Comparison of ENCODE assay signal across 1 cellular context in the genomic region with DNA sequence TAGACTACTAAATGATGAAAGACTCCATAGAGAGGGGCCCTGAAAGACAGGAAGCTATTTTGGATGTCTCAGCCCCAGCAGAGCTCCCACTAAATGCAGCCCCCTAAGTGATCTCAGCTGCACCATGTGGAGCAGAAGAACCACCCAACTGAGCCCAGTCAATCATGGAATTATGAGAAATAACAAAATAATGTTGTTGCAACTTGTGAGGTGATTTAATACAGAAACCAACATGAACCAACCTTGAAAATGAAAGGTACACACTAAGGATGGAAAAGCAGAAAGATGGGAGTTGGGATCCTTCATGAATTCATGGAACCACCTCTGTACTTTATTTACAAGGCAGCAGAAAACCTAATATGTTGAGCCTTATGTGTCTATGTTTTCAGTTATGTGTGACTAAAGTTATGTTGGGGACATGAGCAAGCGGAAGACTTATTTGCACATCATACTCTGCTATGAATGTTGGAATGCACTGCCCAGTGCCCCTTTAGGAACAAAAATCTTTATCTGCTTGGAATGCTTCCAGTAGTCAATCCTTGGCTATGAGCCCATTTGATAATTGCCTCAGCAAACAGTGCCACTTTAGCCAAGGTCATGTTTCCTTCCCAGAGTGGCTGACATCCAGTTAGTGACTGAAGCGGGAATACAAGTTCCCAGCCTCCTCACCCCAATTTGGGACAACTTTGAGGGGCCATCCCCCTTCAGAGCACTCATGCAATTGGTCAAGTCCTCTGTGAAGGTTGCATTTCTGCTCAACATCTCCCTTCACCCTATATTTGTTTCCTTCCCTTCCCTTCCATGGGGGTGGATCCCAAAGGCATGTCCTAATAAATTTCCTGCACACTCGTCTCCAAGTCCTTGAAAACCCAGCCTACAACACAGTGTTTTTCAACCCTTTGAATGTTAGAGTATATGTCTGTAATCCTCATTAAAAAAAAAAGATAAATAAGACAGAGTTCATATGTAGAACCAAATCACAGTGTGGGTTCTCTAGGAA.
A peak's percentile ranks its signal among the peaks of the same experiment; 100 is the strongest.
TF ChIP-seq lines count a peak whose summit lies in the region.

No MANE protein-coding gene starts in this region.

TF ChIP-seq in HepG2, 621 proteins besides CTCF, POLR2A, EP300 and RAD21 (continued from another document and continues in another):
- TF ChIP-seq, protein P1, sequence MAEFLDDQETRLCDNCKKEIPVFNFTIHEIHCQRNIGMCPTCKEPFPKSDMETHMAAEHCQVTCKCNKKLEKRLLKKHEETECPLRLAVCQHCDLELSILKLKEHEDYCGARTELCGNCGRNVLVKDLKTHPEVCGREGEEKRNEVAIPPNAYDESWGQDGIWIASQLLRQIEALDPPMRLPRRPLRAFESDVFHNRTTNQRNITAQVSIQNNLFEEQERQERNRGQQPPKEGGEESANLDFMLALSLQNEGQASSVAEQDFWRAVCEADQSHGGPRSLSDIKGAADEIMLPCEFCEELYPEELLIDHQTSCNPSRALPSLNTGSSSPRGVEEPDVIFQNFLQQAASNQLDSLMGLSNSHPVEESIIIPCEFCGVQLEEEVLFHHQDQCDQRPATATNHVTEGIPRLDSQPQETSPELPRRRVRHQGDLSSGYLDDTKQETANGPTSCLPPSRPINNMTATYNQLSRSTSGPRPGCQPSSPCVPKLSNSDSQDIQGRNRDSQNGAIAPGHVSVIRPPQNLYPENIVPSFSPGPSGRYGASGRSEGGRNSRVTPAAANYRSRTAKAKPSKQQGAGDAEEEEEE (CRISPR knock-in tag; IDR thresholded peaks at IDR 0.05; ENCODE audit: borderline replicate concordance), result no peak
- TF ChIP-seq ZFP36L1 (CRISPR knock-in tag; IDR thresholded peaks at IDR 0.05) (no peak; the same call in 1 of the 2 replicates), HOMEZ (CRISPR knock-in tag; IDR thresholded peaks at IDR 0.05; ENCODE audit: low read depth) (peak; percentile 71; the same call in 1 of the 2 replicates), KLF15 (CRISPR knock-in tag; IDR thresholded peaks at IDR 0.05; ENCODE audit: borderline replicate concordance) (no peak; the same call in 1 of the 2 replicates), SRSF9 (IDR thresholded peaks at IDR 0.05; ENCODE audit: borderline replicate concordance, insufficient read depth, low read depth, low read length, poor library complexity, severe bottlenecking) (no peak), THRA (CRISPR knock-in tag; IDR thresholded peaks at IDR 0.05; ENCODE audit: borderline replicate concordance) (peak; percentile 96; the same call in 1 of the 2 replicates), SP2 (CRISPR knock-in tag; IDR thresholded peaks at IDR 0.05) (no peak), KDM4B (CRISPR knock-in tag; IDR thresholded peaks at IDR 0.05) (peak; percentile 90), HINFP (CRISPR knock-in tag; IDR thresholded peaks at IDR 0.05; ENCODE audit: low read depth) (no peak; the same call in 1 of the 2 replicates), ZSCAN29 (CRISPR knock-in tag; conservative IDR thresholded peaks at IDR 0.05) (peak; percentile 57; the same call in 1 of the 2 replicates), CREM (IDR thresholded peaks at IDR 0.05) (peak; percentile 89), CREM (CRISPR knock-in tag; IDR thresholded peaks at IDR 0.05) (no peak), PBX2 (CRISPR knock-in tag; IDR thresholded peaks at IDR 0.05) (no peak), ZNF879 (CRISPR knock-in tag; IDR thresholded peaks at IDR 0.05) (no peak), ZNF629 (CRISPR knock-in tag; conservative IDR thresholded peaks at IDR 0.05) (peak; percentile 97), HNF4A (CRISPR knock-in tag; IDR thresholded peaks at IDR 0.05) (peak; percentile 94), ZNF777 (CRISPR knock-in tag; IDR thresholded peaks at IDR 0.05) (0 out of 2 replicates have a peak, but pooled peaks have one; percentile 31), HMGA1 (CRISPR knock-in tag; conservative IDR thresholded peaks at IDR 0.05) (no peak), ZFX (CRISPR knock-in tag; IDR thresholded peaks at IDR 0.05; ENCODE audit: low read depth) (peak; percentile 23), NFATC3 (CRISPR knock-in tag; IDR thresholded peaks at IDR 0.05) (peak; percentile 56; the same call in 1 of the 2 replicates), ZBTB46 (CRISPR knock-in tag; IDR thresholded peaks at IDR 0.05; ENCODE audit: borderline replicate concordance) (no peak), THAP11 (CRISPR knock-in tag; IDR thresholded peaks at IDR 0.05) (peak; percentile 82), NFIC (IDR thresholded peaks at IDR 0.05; ENCODE audit: low read length) (peak; percentile 100), ZMAT3 (CRISPR knock-in tag; conservative IDR thresholded peaks at IDR 0.05) (peak; percentile 58; the same call in 1 of the 2 replicates), RORA (CRISPR knock-in tag; IDR thresholded peaks at IDR 0.05) (no peak), CCDC6 (CRISPR knock-in tag; IDR thresholded peaks at IDR 0.05) (peak; percentile 87), TRIM22 (IDR thresholded peaks at IDR 0.05) (no peak), ZNF274 (CRISPR knock-in tag; IDR thresholded peaks at IDR 0.05) (no peak; the same call in 1 of the 2 replicates), BRD4 (CRISPR knock-in tag; IDR thresholded peaks at IDR 0.05) (peak; percentile 99), KAT8 (CRISPR knock-in tag; IDR thresholded peaks at IDR 0.05) (peak; percentile 93)
- TF ChIP-seq, protein P2, sequence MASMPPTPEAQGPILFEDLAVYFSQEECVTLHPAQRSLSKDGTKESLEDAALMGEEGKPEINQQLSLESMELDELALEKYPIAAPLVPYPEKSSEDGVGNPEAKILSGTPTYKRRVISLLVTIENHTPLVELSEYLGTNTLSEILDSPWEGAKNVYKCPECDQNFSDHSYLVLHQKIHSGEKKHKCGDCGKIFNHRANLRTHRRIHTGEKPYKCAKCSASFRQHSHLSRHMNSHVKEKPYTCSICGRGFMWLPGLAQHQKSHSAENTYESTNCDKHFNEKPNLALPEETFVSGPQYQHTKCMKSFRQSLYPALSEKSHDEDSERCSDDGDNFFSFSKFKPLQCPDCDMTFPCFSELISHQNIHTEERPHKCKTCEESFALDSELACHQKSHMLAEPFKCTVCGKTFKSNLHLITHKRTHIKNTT (CRISPR knock-in tag; IDR thresholded peaks at IDR 0.05), result no peak
- TF ChIP-seq, protein P3, sequence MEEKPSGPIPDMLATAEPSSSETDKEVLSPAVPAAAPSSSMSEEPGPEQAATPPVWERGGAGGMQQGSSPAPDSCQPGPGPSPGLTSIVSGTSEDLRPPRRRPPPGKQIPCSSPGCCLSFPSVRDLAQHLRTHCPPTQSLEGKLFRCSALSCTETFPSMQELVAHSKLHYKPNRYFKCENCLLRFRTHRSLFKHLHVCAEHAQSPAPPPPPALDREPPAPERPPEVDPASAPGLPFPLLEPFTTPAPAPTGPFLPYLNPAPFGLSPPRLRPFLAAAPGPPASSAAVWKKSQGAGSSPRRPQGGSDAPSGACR (CRISPR knock-in tag; IDR thresholded peaks at IDR 0.05), result 0 out of 2 replicates have a peak, but pooled peaks have one; percentile 14
- TF ChIP-seq, protein P4, sequence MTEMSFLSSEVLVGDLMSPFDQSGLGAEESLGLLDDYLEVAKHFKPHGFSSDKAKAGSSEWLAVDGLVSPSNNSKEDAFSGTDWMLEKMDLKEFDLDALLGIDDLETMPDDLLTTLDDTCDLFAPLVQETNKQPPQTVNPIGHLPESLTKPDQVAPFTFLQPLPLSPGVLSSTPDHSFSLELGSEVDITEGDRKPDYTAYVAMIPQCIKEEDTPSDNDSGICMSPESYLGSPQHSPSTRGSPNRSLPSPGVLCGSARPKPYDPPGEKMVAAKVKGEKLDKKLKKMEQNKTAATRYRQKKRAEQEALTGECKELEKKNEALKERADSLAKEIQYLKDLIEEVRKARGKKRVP (CRISPR knock-in tag; IDR thresholded peaks at IDR 0.05), result peak; percentile 5 to 82; a peak in 2 of 4 replicates
- TF ChIP-seq, protein P5, sequence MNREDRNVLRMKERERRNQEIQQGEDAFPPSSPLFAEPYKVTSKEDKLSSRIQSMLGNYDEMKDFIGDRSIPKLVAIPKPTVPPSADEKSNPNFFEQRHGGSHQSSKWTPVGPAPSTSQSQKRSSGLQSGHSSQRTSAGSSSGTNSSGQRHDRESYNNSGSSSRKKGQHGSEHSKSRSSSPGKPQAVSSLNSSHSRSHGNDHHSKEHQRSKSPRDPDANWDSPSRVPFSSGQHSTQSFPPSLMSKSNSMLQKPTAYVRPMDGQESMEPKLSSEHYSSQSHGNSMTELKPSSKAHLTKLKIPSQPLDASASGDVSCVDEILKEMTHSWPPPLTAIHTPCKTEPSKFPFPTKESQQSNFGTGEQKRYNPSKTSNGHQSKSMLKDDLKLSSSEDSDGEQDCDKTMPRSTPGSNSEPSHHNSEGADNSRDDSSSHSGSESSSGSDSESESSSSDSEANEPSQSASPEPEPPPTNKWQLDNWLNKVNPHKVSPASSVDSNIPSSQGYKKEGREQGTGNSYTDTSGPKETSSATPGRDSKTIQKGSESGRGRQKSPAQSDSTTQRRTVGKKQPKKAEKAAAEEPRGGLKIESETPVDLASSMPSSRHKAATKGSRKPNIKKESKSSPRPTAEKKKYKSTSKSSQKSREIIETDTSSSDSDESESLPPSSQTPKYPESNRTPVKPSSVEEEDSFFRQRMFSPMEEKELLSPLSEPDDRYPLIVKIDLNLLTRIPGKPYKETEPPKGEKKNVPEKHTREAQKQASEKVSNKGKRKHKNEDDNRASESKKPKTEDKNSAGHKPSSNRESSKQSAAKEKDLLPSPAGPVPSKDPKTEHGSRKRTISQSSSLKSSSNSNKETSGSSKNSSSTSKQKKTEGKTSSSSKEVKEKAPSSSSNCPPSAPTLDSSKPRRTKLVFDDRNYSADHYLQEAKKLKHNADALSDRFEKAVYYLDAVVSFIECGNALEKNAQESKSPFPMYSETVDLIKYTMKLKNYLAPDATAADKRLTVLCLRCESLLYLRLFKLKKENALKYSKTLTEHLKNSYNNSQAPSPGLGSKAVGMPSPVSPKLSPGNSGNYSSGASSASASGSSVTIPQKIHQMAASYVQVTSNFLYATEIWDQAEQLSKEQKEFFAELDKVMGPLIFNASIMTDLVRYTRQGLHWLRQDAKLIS (CRISPR knock-in tag; IDR thresholded peaks at IDR 0.05), result no peak
- TF ChIP-seq, protein P6, sequence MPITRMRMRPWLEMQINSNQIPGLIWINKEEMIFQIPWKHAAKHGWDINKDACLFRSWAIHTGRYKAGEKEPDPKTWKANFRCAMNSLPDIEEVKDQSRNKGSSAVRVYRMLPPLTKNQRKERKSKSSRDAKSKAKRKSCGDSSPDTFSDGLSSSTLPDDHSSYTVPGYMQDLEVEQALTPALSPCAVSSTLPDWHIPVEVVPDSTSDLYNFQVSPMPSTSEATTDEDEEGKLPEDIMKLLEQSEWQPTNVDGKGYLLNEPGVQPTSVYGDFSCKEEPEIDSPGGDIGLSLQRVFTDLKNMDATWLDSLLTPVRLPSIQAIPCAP (CRISPR knock-in tag; IDR thresholded peaks at IDR 0.05; ENCODE audit: low read depth), result no peak
